ENCODE assay signal across 15 cellular contexts in genomic region chr16:81597079-81597658, GRCh38.
"Had no signal": no experiment of that assay in that cellular context is flagged by ENCODE, and none has a peak within 500 bp of the region (broad histone marks: within the 10 kb centered on the region; RNA-seq: fewer than 3 reads in every experiment).

No MANE protein-coding gene starts in this region.

- H3K9me3 Mint-ChIP-seq: activated CD4-positive, alpha-beta memory T cell treated with anti-CD3 and anti-CD28 coated beads, Interleukin-2, amount 10 ng/mL, durations not matched to agents 7 days and 5 days; activated naive CD8-positive, alpha-beta T cell treated with anti-CD3 and anti-CD28 coated beads, Interleukin-2, amount 10 ng/mL, durations not matched to agents 7 days and 5 days had no signal

- H3K36me3 ChIP-seq: ascending aorta, esophagus squamous epithelium, pancreas, tibial artery, vagina had no signal

- H3K27ac ChIP-seq: ascending aorta, pancreas, skin epidermis, tibial artery, vagina had no signal

- ATAC-seq: left ventricle myocardium superior, pancreas had no signal

- H3K4me3 Mint-ChIP-seq: activated CD4-positive, alpha-beta memory T cell treated with anti-CD3 and anti-CD28 coated beads, Interleukin-2, amount 10 ng/mL, durations not matched to agents 7 days and 5 days; activated naive CD8-positive, alpha-beta T cell treated with anti-CD3 and anti-CD28 coated beads, Interleukin-2, amount 10 ng/mL, durations not matched to agents 7 days and 5 days had no signal

- H3K4me3 ChIP-seq: ascending aorta, esophagus squamous epithelium, pancreas, skin epidermis, tibial artery, vagina had no signal

- DNase-seq: activated CD4-positive, alpha-beta memory T cell treated with anti-CD3 and anti-CD28 coated beads, Interleukin-2, amount 10 ng/mL, durations not matched to agents 7 days and 5 days; activated CD4-positive, alpha-beta T cell treated with anti-CD3 and anti-CD28 coated beads for 1 hour; activated naive CD8-positive, alpha-beta T cell treated with anti-CD3 and anti-CD28 coated beads, Interleukin-2, amount 10 ng/mL, durations not matched to agents 7 days and 5 days; activated T-cell treated with anti-CD3 and anti-CD28 coated beads, Interleukin-2, amount 50 U/mL, for 48 hours; esophagus squamous epithelium; foreskin fibroblast; head of caudate nucleus; islet precursor cell; left ventricle myocardium superior; mesendoderm; pancreas; tibial artery had no signal

- H3K27me3 Mint-ChIP-seq: activated CD4-positive, alpha-beta memory T cell treated with anti-CD3 and anti-CD28 coated beads, Interleukin-2, amount 10 ng/mL, durations not matched to agents 7 days and 5 days; activated naive CD8-positive, alpha-beta T cell treated with anti-CD3 and anti-CD28 coated beads, Interleukin-2, amount 10 ng/mL, durations not matched to agents 7 days and 5 days had no signal

- H3K9me3 ChIP-seq: ascending aorta, esophagus squamous epithelium, pancreas, tibial artery, vagina had no signal

- H3K27me3 ChIP-seq: ascending aorta, esophagus squamous epithelium, pancreas, tibial artery, vagina had no signal

- H3K27ac Mint-ChIP-seq: activated CD4-positive, alpha-beta memory T cell treated with anti-CD3 and anti-CD28 coated beads, Interleukin-2, amount 10 ng/mL, durations not matched to agents 7 days and 5 days; activated naive CD8-positive, alpha-beta T cell treated with anti-CD3 and anti-CD28 coated beads, Interleukin-2, amount 10 ng/mL, durations not matched to agents 7 days and 5 days had no signal
